ENCODE assay signal across 15 cellular contexts in the genomic region with DNA sequence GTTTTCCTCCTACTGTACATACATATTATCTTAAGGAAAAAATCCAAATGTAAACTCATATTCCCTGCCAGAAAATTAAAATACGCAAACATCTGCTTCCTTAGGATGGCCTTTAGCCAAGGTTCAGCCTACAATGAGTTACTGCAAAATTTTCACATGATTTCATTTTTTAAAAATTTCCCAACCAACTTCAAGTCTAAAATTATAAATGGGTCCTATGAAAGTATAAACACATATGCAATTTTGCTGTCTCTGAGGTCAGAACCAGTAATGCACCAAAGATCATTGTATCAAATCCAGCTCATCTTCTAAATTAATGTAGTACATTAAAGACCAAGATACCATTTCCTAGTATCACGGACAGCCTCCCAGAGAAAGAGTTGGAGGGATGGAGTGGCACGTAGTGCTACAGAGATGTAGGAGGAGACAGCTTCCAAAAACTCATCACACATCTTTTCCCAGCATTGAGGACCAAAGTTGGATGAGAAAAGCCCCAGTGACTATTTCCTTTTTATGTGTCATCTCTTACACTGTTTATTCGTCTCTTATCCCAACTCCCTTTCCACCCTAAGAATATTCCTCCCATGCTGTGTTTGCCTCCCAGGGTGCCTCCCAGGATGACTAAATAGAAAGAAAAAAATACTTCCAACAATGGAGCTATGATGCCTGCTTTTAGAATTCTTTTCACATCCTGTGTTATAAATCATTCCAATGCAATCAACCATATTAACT.
DNase-seq lines count a peak whose midpoint lies in the region; TF ChIP-seq lines count a peak whose summit lies in the region.
"Had no signal": no experiment of that assay in that cellular context is flagged by ENCODE, and none has a peak within 500 bp of the region (broad histone marks: within the 10 kb centered on the region; RNA-seq: fewer than 3 reads in every experiment).

No MANE protein-coding gene starts in this region.

- in situ Hi-C loops in brain microvascular endothelial cell (cut with HindIII; ENCODE audit: low pct_ligation_motif_present, low sequenced_read_pairs) = no loop called here

- H3K4me3 ChIP-seq in brain microvascular endothelial cell (ENCODE audit: low read depth, low read length) = no peak overlapping the region
- H3K4me3 ChIP-seq: Peyer's patch had no signal

- CTCF ChIA-PET in MCF 10A (lab: Yijun Ruan, JAX) = interaction anchor here (0.6 to 3.5 kb wide), 10 partner anchors 15 to 864 kb away, joined by 3 to 13 read pairs (median 5); no protein-coding TSS in a partner anchor

- H3K27ac Mint-ChIP-seq in HFFc6 = peak overlapping the region; percentile 53
- H3K27ac Mint-ChIP-seq in MCF 10A (ENCODE audit: low read depth, unreplicated experiment) = no peak overlapping the region
- H3K27ac Mint-ChIP-seq: activated CD8-positive, alpha-beta T cell treated with anti-CD3 and anti-CD28 coated beads for 36 hours had no signal

- H3K36me3 Mint-ChIP-seq in HFFc6 (ENCODE audit: low read depth) = no peaks in the 10 kb centered on the region
- H3K36me3 Mint-ChIP-seq in MCF 10A (ENCODE audit: insufficient read depth, unreplicated experiment) = no peaks in the 10 kb centered on the region

- H3K4me3 Mint-ChIP-seq in HFFc6 = peak overlapping the region; percentile 49; the same call in 1 of the 2 replicates
- H3K4me3 Mint-ChIP-seq in MCF 10A (ENCODE audit: unreplicated experiment) = no peak overlapping the region
- H3K4me3 Mint-ChIP-seq: activated CD8-positive, alpha-beta T cell treated with anti-CD3 and anti-CD28 coated beads for 36 hours had no signal

- intact Hi-C loops in MCF 10A (cut with micrococcal nuclease) = loop anchor here (5.0 kb wide), 1 partner anchor 866 kb away; no protein-coding TSS in a partner anchor

- H3K27ac ChIP-seq in brain microvascular endothelial cell = peak overlapping the region; percentile 79

- POLR2A ChIA-PET in MCF 10A (lab: Yijun Ruan, JAX) = no interaction called here

- H3K27me3 Mint-ChIP-seq in HFFc6 (ENCODE audit: insufficient read depth) = no peaks in the 10 kb centered on the region
- peaks cover 46% of the 10 kb centered on the region for H3K27me3 Mint-ChIP-seq in MCF 10A (ENCODE audit: insufficient read depth, unreplicated experiment)
- H3K27me3 Mint-ChIP-seq: activated CD8-positive, alpha-beta T cell treated with anti-CD3 and anti-CD28 coated beads for 36 hours had no signal

- no peaks in the 10 kb centered on the region for H3K27me3 ChIP-seq in brain microvascular endothelial cell (replicated peaks)
- H3K27me3 ChIP-seq: Peyer's patch had no signal

- H3K36me3 ChIP-seq in brain microvascular endothelial cell (replicated peaks) = no peaks in the 10 kb centered on the region
- H3K36me3 ChIP-seq: Peyer's patch had no signal

- no TSS peak for BruUV-seq in MCF 10A (replicated peaks; lab: Mats Ljungman, UMichigan)

- H3K4me1 Mint-ChIP-seq in HFFc6 (ENCODE audit: low read depth) = peaks cover 21% of the 10 kb centered on the region
- H3K4me1 Mint-ChIP-seq in MCF 10A (ENCODE audit: insufficient read depth, unreplicated experiment) = no peaks in the 10 kb centered on the region

- TF ChIP-seq CTCF in HFFc6 (IDR thresholded peaks at IDR 0.05) = no peak
- no peak for TF ChIP-seq CTCF in brain microvascular endothelial cell (IDR thresholded peaks at IDR 0.05; ENCODE audit: low read depth, low read length, missing control alignments)
- no peak for TF ChIP-seq CTCF in MCF 10A (IDR thresholded peaks at IDR 0.05; ENCODE audit: unreplicated experiment)

- DNase-seq in HFFc6 (peak; percentile 33), brain microvascular endothelial cell (peak; percentile 66), iPS-NIHi11 (ENCODE audit: low spot score) (peak; percentile 9), smooth muscle cell of the brain vasculature (ENCODE audit: low read depth, low spot score) (peak; percentile 62), NCI-H1436 (lab: John Stamatoyannopoulos, UW) (no peak), NCI-H526 (lab: John Stamatoyannopoulos, UW) (no peak), MCF 10A (ENCODE audit: unreplicated experiment) (no peak)
- no peak for DNase-seq in effector CD8-positive, alpha-beta T cell (lab: John Stamatoyannopoulos, UW)
- DNase-seq: activated CD8-positive, alpha-beta T cell treated with anti-CD3 and anti-CD28 coated beads for 36 hours; activated naive CD4-positive, alpha-beta T cell treated with Interleukin-2 at 50 U/mL for 16 hours; dermis blood vessel endothelial cell; glutamatergic neuron; mammary epithelial cell; Peyer's patch; T-helper 9 cell had no signal

- H3K9me3 Mint-ChIP-seq in HFFc6 (no peaks in the 10 kb centered on the region), MCF 10A (ENCODE audit: unreplicated experiment) (no peaks in the 10 kb centered on the region)
- H3K9me3 Mint-ChIP-seq: activated CD8-positive, alpha-beta T cell treated with anti-CD3 and anti-CD28 coated beads for 36 hours had no signal

Comparison
In these comparisons a context has a peak if more than half of its experiments do, and no peak if none do; other contexts are left out.
1. DNase-seq: peak in HFFc6 (single experiment), brain microvascular endothelial cell (single experiment), iPS-NIHi11 (single experiment) and smooth muscle cell of the brain vasculature (single experiment); none in NCI-H1436 (single experiment), effector CD8-positive, alpha-beta T cell (single experiment), NCI-H526 (0 of 2) and MCF 10A (single experiment).